ENCODE assay signal across 8 cellular contexts in genomic region chr17:42819939-42820535, GRCh38. TPM values are rescaled to one million over a fixed set of nuclear protein-coding genes. Genes with fewer than 3 reads are reported as not detected.
DNase-seq lines count a peak whose midpoint lies in the region; ATAC-seq and TF ChIP-seq lines count a peak whose summit lies in the region.

No MANE protein-coding gene starts in this region.

- CTCF ChIA-PET in activated naive CD4-positive, alpha-beta T cell treated with anti-CD3 and anti-CD28 coated beads for 36 hours (lab: Charles Lee): interaction anchor here (0.6 to 2.1 kb wide), 12 partner anchors 10 to 759 kb away, joined by 3 to 16 read pairs (median 3); partner anchors contain the start of gene PSME3

- H3K9ac ChIP-seq in Loucy (ENCODE audit: low read depth, low read length, poor library complexity, severe bottlenecking): no peak overlapping the region

- H3K79me2 ChIP-seq in Loucy (ENCODE audit: insufficient read depth, low read length): peaks cover 21% of the 10 kb centered on the region

- H3K27me3 ChIP-seq in Loucy (ENCODE audit: insufficient read depth, low read length, poor library complexity, severe bottlenecking): no peaks in the 10 kb centered on the region
- no peaks in the 10 kb centered on the region for H3K27me3 ChIP-seq in SJSA1 (replicated peaks)
- no peaks in the 10 kb centered on the region for H3K27me3 ChIP-seq in right atrium auricular region

- H3K9me3 ChIP-seq in Loucy (ENCODE audit: insufficient read depth, low read depth, low read length): no peaks in the 10 kb centered on the region
- no peaks in the 10 kb centered on the region for H3K9me3 ChIP-seq in SJSA1 (replicated peaks)
- H3K9me3 ChIP-seq in right atrium auricular region: no peaks in the 10 kb centered on the region

- no peaks in the 10 kb centered on the region for H3K9me3 Mint-ChIP-seq in activated naive CD4-positive, alpha-beta T cell treated with anti-CD3 and anti-CD28 coated beads for 36 hours

- DNase-seq in DMS53 (lab: John Stamatoyannopoulos, UW) (peak; percentile 96), SJSA1 (ENCODE audit: low read depth in 1 of 2, low spot score in 2 of 2) (peak; percentile 28 to 69), right atrium auricular region (ENCODE audit: low spot score) (no peak)
- DNase-seq in activated naive CD4-positive, alpha-beta T cell treated with anti-CD3 and anti-CD28 coated beads for 36 hours: peak; percentile 82
- DNase-seq in stimulated activated CD4-positive, alpha-beta T cell treated with anti-CD3 and anti-CD28 coated beads, Interleukin-2, amount 100 ng/mL, for 48 hours: peak; percentile 62 to 66

- H3K36me3 ChIP-seq in Loucy (ENCODE audit: insufficient read depth, low read length): peaks cover 42% of the 10 kb centered on the region; the same call in 1 of the 2 replicates
- H3K36me3 ChIP-seq in SJSA1: peaks cover 79% of the 10 kb centered on the region
- H3K36me3 ChIP-seq in right atrium auricular region: peaks cover 62% of the 10 kb centered on the region

- ATAC-seq in HG02852 (IDR thresholded peaks at IDR 0.05; ENCODE audit: unreplicated experiment) (no peak), HG02798 (IDR thresholded peaks at IDR 0.05; ENCODE audit: poor library complexity, unreplicated experiment) (no peak)

- H3K4me1 ChIP-seq in Loucy (ENCODE audit: insufficient read depth, low read length, poor library complexity, severe bottlenecking): peaks cover 10% of the 10 kb centered on the region
- peaks cover 23% of the 10 kb centered on the region for H3K4me1 ChIP-seq in SJSA1 (replicated peaks)
- H3K4me1 ChIP-seq in right atrium auricular region: peaks cover 0 to 16% of the 10 kb centered on the region in 2 donors

- peaks cover 32% of the 10 kb centered on the region for H3K4me1 Mint-ChIP-seq in activated naive CD4-positive, alpha-beta T cell treated with anti-CD3 and anti-CD28 coated beads for 36 hours (ENCODE audit: low read depth)

- H4K20me1 ChIP-seq in Loucy (ENCODE audit: insufficient read depth, low read length, poor library complexity, severe bottlenecking): peaks cover 7% of the 10 kb centered on the region

- no peak overlapping the region for H3K27ac Mint-ChIP-seq in activated naive CD4-positive, alpha-beta T cell treated with anti-CD3 and anti-CD28 coated beads for 36 hours

- H3K36me3 Mint-ChIP-seq in activated naive CD4-positive, alpha-beta T cell treated with anti-CD3 and anti-CD28 coated beads for 36 hours (ENCODE audit: low read depth): peaks cover 36% of the 10 kb centered on the region

- no peaks in the 10 kb centered on the region for H3K27me3 Mint-ChIP-seq in activated naive CD4-positive, alpha-beta T cell treated with anti-CD3 and anti-CD28 coated beads for 36 hours (ENCODE audit: low read depth)

- H3K9me2 ChIP-seq in Loucy (replicated peaks; ENCODE audit: low read depth, low read length): no peaks in the 10 kb centered on the region

- TF ChIP-seq CTCF in Loucy (conservative IDR thresholded peaks at IDR 0.05; ENCODE audit: low read length) (peak; percentile 96), right atrium auricular region (IDR thresholded peaks at IDR 0.05) (peak; percentile 62 to 65)

- no peak overlapping the region for H2AFZ ChIP-seq in Loucy (ENCODE audit: low read length)

- no peak overlapping the region for H3K4me3 Mint-ChIP-seq in activated naive CD4-positive, alpha-beta T cell treated with anti-CD3 and anti-CD28 coated beads for 36 hours

- H3K4me2 ChIP-seq in Loucy (ENCODE audit: low read depth, low read length, poor library complexity, severe bottlenecking): no peak overlapping the region

- no peaks in the 10 kb centered on the region for H3F3A ChIP-seq in Loucy (ENCODE audit: low read depth)

- no peak overlapping the region for H3K4me3 ChIP-seq in Loucy (ENCODE audit: low read length, poor library complexity, severe bottlenecking)
- H3K4me3 ChIP-seq in SJSA1: no peak overlapping the region
- no peak overlapping the region for H3K4me3 ChIP-seq in right atrium auricular region

- intact Hi-C loops in activated naive CD4-positive, alpha-beta T cell treated with anti-CD3 and anti-CD28 coated beads for 36 hours (cut with micrococcal nuclease): loop anchor here (1.0 kb wide), 1 partner anchor 178 kb away; the partner anchor contains the start of gene RPL27

- H3K27ac ChIP-seq in SJSA1: no peak overlapping the region
- no peak overlapping the region for H3K27ac ChIP-seq in right atrium auricular region

RNA-seq across cellular contexts. Expression of gene BECN1, which starts 4.0 kb away (rescaled TPM):
- 69.9 and 87.8 TPM in 2 replicates for total RNA-seq in SJSA1 (2014; rRNA removed; shearing (Covaris generic))
- total RNA-seq in activated naive CD4-positive, alpha-beta T cell treated with anti-CD3 and anti-CD28 coated beads for 36 hours: 10 to 100 TPM; 64.1 to 71.3 TPM
- 100 to 1,000 TPM in 1 of 2 donors, 10 to 100 TPM in 1; 67.9 to 105 TPM for total RNA-seq in right atrium auricular region

RNA-seq across cellular contexts. Expression of gene PSME3, which starts 13.2 kb away (rescaled TPM):
- total RNA-seq in SJSA1 (2014; rRNA removed; shearing (Covaris generic)): 109 and 122 TPM in 2 replicates
- total RNA-seq in activated naive CD4-positive, alpha-beta T cell treated with anti-CD3 and anti-CD28 coated beads for 36 hours: 10 to 100 TPM; 84.7 to 87.0 TPM
- 10 to 100 TPM; 63.8 to 66.1 TPM for total RNA-seq in right atrium auricular region

RNA-seq across cellular contexts. Expression of gene CNTD1, which starts 21.4 kb away (rescaled TPM):
- total RNA-seq in SJSA1 (2014; rRNA removed; shearing (Covaris generic)): 0.18 TPM in 1 of 2 replicates, not detected in the other
- total RNA-seq in activated naive CD4-positive, alpha-beta T cell treated with anti-CD3 and anti-CD28 coated beads for 36 hours: not detected
- under 1 TPM in 1 of 2 donors, not detected in 1; 0.16 TPM for total RNA-seq in right atrium auricular region

RNA-seq across cellular contexts. Expression of gene COA3, which starts 21.5 kb away (rescaled TPM):
- total RNA-seq in SJSA1 (2014; rRNA removed; shearing (Covaris generic)): 85.0 and 110 TPM in 2 replicates
- total RNA-seq in activated naive CD4-positive, alpha-beta T cell treated with anti-CD3 and anti-CD28 coated beads for 36 hours: 10 to 100 TPM; 23.7 to 24.4 TPM
- 10 to 100 TPM; 71.6 to 77.4 TPM for total RNA-seq in right atrium auricular region

RNA-seq across cellular contexts. Expression of gene AOC2, which starts 24.3 kb away (rescaled TPM):
- 0.42 TPM in 1 of 2 replicates, not detected in the other for total RNA-seq in SJSA1 (2014; rRNA removed; shearing (Covaris generic))
- 1 to 10 TPM; 2.0 to 2.6 TPM for total RNA-seq in activated naive CD4-positive, alpha-beta T cell treated with anti-CD3 and anti-CD28 coated beads for 36 hours
- total RNA-seq in right atrium auricular region: under 1 TPM in 1 of 2 donors, not detected in 1; 0.55 TPM
